In genomic region chr6:108902389-108902792, GRCh38 we compare ENCODE assay signal across 12 cellular contexts. TPM values are rescaled to one million over a fixed set of nuclear protein-coding genes. Genes with fewer than 3 reads are reported as not detected.
DNase-seq lines count a peak whose midpoint lies in the region; ATAC-seq and TF ChIP-seq lines count a peak whose summit lies in the region.
"Had no signal": no experiment of that assay in that cellular context is flagged by ENCODE, and none has a peak within 500 bp of the region (broad histone marks: within the 10 kb centered on the region; RNA-seq: fewer than 3 reads in every experiment).

No MANE protein-coding gene starts in this region.

- POLR2A ChIA-PET in CD4-positive, alpha-beta T cell (lab: Charles Lee), result interaction anchor here (0.6 to 1.6 kb wide), 2 partner anchors 22 to 164 kb away, joined by 3 to 6 read pairs; no protein-coding TSS in a partner anchor

- CTCF ChIA-PET in CD4-positive, alpha-beta T cell (lab: Charles Lee), result interaction anchor here (1.7 kb wide), 1 partner anchor 51 kb away, joined by 4 read pairs; no protein-coding TSS in a partner anchor

- H3K36me3 Mint-ChIP-seq in CD4-positive, alpha-beta T cell (ENCODE audit: low read depth), result no peaks in the 10 kb centered on the region
- no peaks in the 10 kb centered on the region for H3K36me3 Mint-ChIP-seq in activated T-helper 17 cell treated with anti-CD3 and anti-CD28 coated beads, Interleukin-2, amount 50 U/mL, for 72 hours (ENCODE audit: low read depth)

- H3K9me3 Mint-ChIP-seq in CD4-positive, alpha-beta T cell, result no peaks in the 10 kb centered on the region
- H3K9me3 Mint-ChIP-seq in activated T-helper 17 cell treated with anti-CD3 and anti-CD28 coated beads, Interleukin-2, amount 50 U/mL, for 72 hours, result no peaks in the 10 kb centered on the region

- H3K27ac ChIP-seq in CD4-positive, alpha-beta T cell (ENCODE audit: low read depth, low read length), result no peak overlapping the region
- no peak overlapping the region for H3K27ac ChIP-seq in effector memory CD4-positive, alpha-beta T cell (ENCODE audit: insufficient read depth, low read length, poor library complexity, severe bottlenecking)

- TF ChIP-seq CTCF in CD4-positive, alpha-beta T cell (IDR thresholded peaks at IDR 0.05), result no peak
- no peak for TF ChIP-seq CTCF in BE2C (IDR thresholded peaks at IDR 0.05; ENCODE audit: low read depth, low read length)
- no peak for TF ChIP-seq CTCF in GM13977 (IDR thresholded peaks at IDR 0.05; ENCODE audit: extremely low read depth, insufficient read depth, missing control alignments)

- DNase-seq in CD4-positive, alpha-beta T cell, result no peak
- DNase-seq in LHCN-M2 (ENCODE audit: low read depth), result peak; percentile 33
- DNase-seq in lung microvascular endothelial cell (ENCODE audit: low read depth in 2 of 2), result peak; percentile 51 to 93
- no peak for DNase-seq in LoVo (ENCODE audit: low spot score)
- DNase-seq in BE2C, result no peak
- DNase-seq in GM13977 (ENCODE audit: low spot score), result no peak
- DNase-seq in effector memory CD4-positive, alpha-beta T cell, result no peak
- DNase-seq: activated effector memory CD4-positive, alpha-beta T cell treated with Interleukin-2 at 50 U/mL for 16 hours; hippocampal formation had no signal

- no peak for ATAC-seq in CD4-positive, alpha-beta T cell (ENCODE audit: poor library complexity)
- ATAC-seq in activated T-helper 17 cell treated with anti-CD3 and anti-CD28 coated beads, Interleukin-2, amount 50 U/mL, for 72 hours (replicated peaks), result peak; percentile 51
- ATAC-seq: Panc1 had no signal

- no peaks in the 10 kb centered on the region for H3K9me3 ChIP-seq in CD4-positive, alpha-beta T cell (ENCODE audit: control insufficient read depth, low read length)
- H3K9me3 ChIP-seq in BE2C, result no peaks in the 10 kb centered on the region
- no peaks in the 10 kb centered on the region for H3K9me3 ChIP-seq in effector memory CD4-positive, alpha-beta T cell (ENCODE audit: control insufficient read depth, low read length)

- H3K36me3 ChIP-seq in BE2C, result no peaks in the 10 kb centered on the region
- no peaks in the 10 kb centered on the region for H3K36me3 ChIP-seq in effector memory CD4-positive, alpha-beta T cell (ENCODE audit: control insufficient read depth, insufficient read depth, low read length)

- intact Hi-C loops in CD4-positive, alpha-beta T cell (cut with DNase I, micrococcal nuclease), result no loop called here

- H3K27me3 Mint-ChIP-seq in CD4-positive, alpha-beta T cell, result no peaks in the 10 kb centered on the region
- no peaks in the 10 kb centered on the region for H3K27me3 Mint-ChIP-seq in activated T-helper 17 cell treated with anti-CD3 and anti-CD28 coated beads, Interleukin-2, amount 50 U/mL, for 72 hours

- no peaks in the 10 kb centered on the region for H3K27me3 ChIP-seq in CD4-positive, alpha-beta T cell (ENCODE audit: control insufficient read depth, insufficient read depth, low read length)
- no peaks in the 10 kb centered on the region for H3K27me3 ChIP-seq in BE2C
- no peaks in the 10 kb centered on the region for H3K27me3 ChIP-seq in effector memory CD4-positive, alpha-beta T cell (replicated peaks; ENCODE audit: control insufficient read depth, insufficient read depth, low read length, poor library complexity, severe bottlenecking)

- in situ Hi-C loops in GM13977 (cut with MboI; ENCODE audit: low pct_unique_long_range_greater_than_20kb, low sequenced_read_pairs, unreplicated experiment), result no loop called here

- peak overlapping the region; percentile 11 for H3K27ac Mint-ChIP-seq in CD4-positive, alpha-beta T cell
- H3K27ac Mint-ChIP-seq in activated T-helper 17 cell treated with anti-CD3 and anti-CD28 coated beads, Interleukin-2, amount 50 U/mL, for 72 hours, result peak overlapping the region; percentile 69

- H3K4me3 ChIP-seq in BE2C (ENCODE audit: low read depth, low read length), result no peak overlapping the region
- no peak overlapping the region for H3K4me3 ChIP-seq in effector memory CD4-positive, alpha-beta T cell (ENCODE audit: insufficient read depth, low read depth, low read length, poor library complexity, severe bottlenecking)
- H3K4me3 ChIP-seq: smooth muscle cell had no signal

- peaks cover 35% of the 10 kb centered on the region for H3K4me1 Mint-ChIP-seq in CD4-positive, alpha-beta T cell (ENCODE audit: low read depth)
- peaks cover 2% of the 10 kb centered on the region for H3K4me1 Mint-ChIP-seq in activated T-helper 17 cell treated with anti-CD3 and anti-CD28 coated beads, Interleukin-2, amount 50 U/mL, for 72 hours

- H3K4me3 Mint-ChIP-seq in CD4-positive, alpha-beta T cell, result no peak overlapping the region
- H3K4me3 Mint-ChIP-seq in activated T-helper 17 cell treated with anti-CD3 and anti-CD28 coated beads, Interleukin-2, amount 50 U/mL, for 72 hours, result peak overlapping the region; percentile 21

- H3K4me1 ChIP-seq in BE2C, result peaks cover 5% of the 10 kb centered on the region
- peaks cover 11% of the 10 kb centered on the region for H3K4me1 ChIP-seq in effector memory CD4-positive, alpha-beta T cell (ENCODE audit: control insufficient read depth, insufficient read depth, low read length, poor library complexity, severe bottlenecking)

RNA-seq across cellular contexts. Expression of gene ARMC2, which starts 54.2 kb away (rescaled TPM):
- 1 to 10 TPM; 5.2 to 5.7 TPM for total RNA-seq in CD4-positive, alpha-beta T cell
- total RNA-seq in LHCN-M2 (2014; rRNA removed) (1.4 and 1.5 TPM in 2 replicates), lung microvascular endothelial cell (0.22 and 0.99 TPM in 2 replicates)
- polyA plus RNA-seq in LHCN-M2 (2012), result 2.3 TPM
- 1 to 10 TPM; 2.9 to 5.7 TPM for total RNA-seq in activated T-helper 17 cell treated with anti-CD3 and anti-CD28 coated beads, Interleukin-2, amount 50 U/mL, for 72 hours
- polyA plus RNA-seq in BE2C (2012; ENCODE audit: insufficient read depth, insufficient read length, low read depth), result 2.5 TPM

Comparison
In these comparisons a context has a peak if more than half of its experiments do, and no peak if none do; other contexts are left out.
1. DNase-seq: peak in LHCN-M2 (single experiment) and lung microvascular endothelial cell (2 of 2); none in CD4-positive, alpha-beta T cell (0 of 10), LoVo (single experiment), BE2C (single experiment), GM13977 (single experiment) and effector memory CD4-positive, alpha-beta T cell (0 of 3).